In the genomic region with DNA sequence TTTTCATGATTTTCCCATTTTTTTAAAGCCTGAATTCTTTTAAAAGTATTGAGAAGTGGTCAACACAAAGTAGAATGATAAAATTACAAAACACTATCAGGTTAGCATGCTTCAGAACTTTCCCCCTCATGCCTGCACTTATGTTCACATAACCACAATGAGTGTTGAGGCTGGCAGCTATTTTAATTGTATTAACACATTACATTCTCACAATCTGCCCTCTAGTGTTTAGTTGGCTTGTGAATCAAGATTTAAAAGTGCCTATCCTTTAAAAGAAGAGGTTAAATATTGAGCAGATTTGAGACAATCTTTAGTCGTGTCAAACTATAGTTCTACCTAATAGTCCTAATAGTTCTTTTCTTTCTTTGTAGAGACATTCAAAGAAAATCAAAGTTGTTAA, we compare ENCODE assay signal across 9 cellular contexts.
DNase-seq lines count a peak whose midpoint lies in the region; ATAC-seq and TF ChIP-seq lines count a peak whose summit lies in the region.
"Had no signal": no experiment of that assay in that cellular context is flagged by ENCODE, and none has a peak within 500 bp of the region (broad histone marks: within the 10 kb centered on the region; RNA-seq: fewer than 3 reads in every experiment).

No MANE protein-coding gene starts in this region.

- no peak overlapping the region for H2BK15ac ChIP-seq in IMR-90 (ENCODE audit: low read depth, low read length)

- no peaks in the 10 kb centered on the region for H4K20me1 ChIP-seq in IMR-90 (ENCODE audit: insufficient read depth, low read length)

- CTCF ChIA-PET in IMR-90 (lab: Yijun Ruan, JAX), result interaction anchor here (0.8 to 2.5 kb wide), 2 partner anchors 21 to 85 kb away, joined by 3 to 10 read pairs; no protein-coding TSS in a partner anchor

- no peak overlapping the region for H2AFZ ChIP-seq in IMR-90 (replicated peaks; ENCODE audit: low read length, poor library complexity)

- POLR2A ChIA-PET in IMR-90 (lab: Charles Lee; ENCODE audit: unreplicated experiment), result no interaction called here

- H3K4me1 ChIP-seq in IMR-90 (ENCODE audit: control insufficient read depth, insufficient read depth, low read length) (peaks cover 6% of the 10 kb centered on the region; the same call in 1 of the 2 replicates), adipocyte (ENCODE audit: control insufficient read depth, insufficient read depth, low read length) (peaks cover 16% of the 10 kb centered on the region)

- no peaks in the 10 kb centered on the region for H3K4me1 Mint-ChIP-seq in nephron progenitor cell
- peaks cover 17% of the 10 kb centered on the region for H3K4me1 Mint-ChIP-seq in activated naive CD8-positive, alpha-beta T cell treated with anti-CD3 and anti-CD28 coated beads for 36 hours

- H3K27me3 Mint-ChIP-seq in nephron progenitor cell (ENCODE audit: low read depth, poor library complexity), result no peaks in the 10 kb centered on the region
- H3K27me3 Mint-ChIP-seq in activated naive CD8-positive, alpha-beta T cell treated with anti-CD3 and anti-CD28 coated beads for 36 hours, result no peaks in the 10 kb centered on the region
- H3K27me3 Mint-ChIP-seq: stimulated activated naive B cell treated with anti-CD40 and anti-IgM and Interleukin-4, amounts not matched to agents 10 μg/mL and 1 μg/mL and 100 μg/mL, for 72 hours had no signal

- DNase-seq in COR-L47 (lab: John Stamatoyannopoulos, UW) (peak; percentile 3), IMR-90 (peak; percentile 23), adipocyte (ENCODE audit: low read depth) (peak; percentile 11), kidney glomerular epithelial cell (lab: John Stamatoyannopoulos, UW) (peak; percentile 49), nephron progenitor cell (no peak), NCI-H524 treated with DMSO at 0.1 percent for 48 hours (lab: John Stamatoyannopoulos, UW) (no peak), NK-92 (lab: John Stamatoyannopoulos, UW; ENCODE audit: unreplicated experiment) (no peak)
- DNase-seq in activated naive CD8-positive, alpha-beta T cell treated with anti-CD3 and anti-CD28 coated beads for 36 hours, result no peak
- DNase-seq: stimulated activated naive B cell treated with anti-CD40 and anti-IgM and Interleukin-4, amounts not matched to agents 10 μg/mL and 1 μg/mL and 100 μg/mL, for 72 hours had no signal

- TF ChIP-seq CTCF in IMR-90 (conservative IDR thresholded peaks at IDR 0.05; ENCODE audit: low read depth, low read length) (peak; percentile 38), nephron progenitor cell (IDR thresholded peaks at IDR 0.05) (no peak)

- H3K27ac ChIP-seq in IMR-90 (ENCODE audit: insufficient read depth, low read length), result no peak overlapping the region

- intact Hi-C loops in IMR-90 (cut with micrococcal nuclease), result loop anchor here (5.0 kb wide), 1 partner anchor 84 kb away; no protein-coding TSS in a partner anchor

- H3K4me3 ChIP-seq in IMR-90 (ENCODE audit: insufficient read depth, low read depth, low read length) (no peak overlapping the region), adipocyte (ENCODE audit: low read length) (no peak overlapping the region)

- no peak for TF ChIP-seq POLR2A in IMR-90 (IDR thresholded peaks at IDR 0.05; ENCODE audit: low read depth, low read length)

- H3K79me1 ChIP-seq in IMR-90 (ENCODE audit: low read depth in 1 of 2, low read length in 2 of 2), result peaks cover 10 to 13% of the 10 kb centered on the region in 2 experiments; a peak in 3 of 4 replicates

- H3K23ac ChIP-seq in IMR-90 (ENCODE audit: low read depth, low read length), result no peak overlapping the region

- no peak overlapping the region for H2BK5ac ChIP-seq in IMR-90 (ENCODE audit: low read depth, low read length, poor library complexity, severe bottlenecking)

- H3K18ac ChIP-seq in IMR-90 (ENCODE audit: low read depth, low read length), result no peak overlapping the region

- H2AK9ac ChIP-seq in IMR-90 (replicated peaks; ENCODE audit: low read depth, low read length, poor library complexity), result no peak overlapping the region

- TF ChIP-seq RAD21 in IMR-90 (IDR thresholded peaks at IDR 0.05; ENCODE audit: low read length), result peak; percentile 12; the same call in 1 of the 2 replicates

- H4K91ac ChIP-seq in IMR-90 (ENCODE audit: insufficient read depth, low read depth, low read length), result no peak overlapping the region

- H3K9me3 ChIP-seq in IMR-90 (ENCODE audit: control insufficient read depth, insufficient read depth, low read length), result no peaks in the 10 kb centered on the region
- H3K9me3 ChIP-seq in adipocyte (ENCODE audit: control insufficient read depth, low read length), result peaks cover 2% of the 10 kb centered on the region

- H3K4me3 Mint-ChIP-seq in nephron progenitor cell, result no peak overlapping the region
- no peak overlapping the region for H3K4me3 Mint-ChIP-seq in activated naive CD8-positive, alpha-beta T cell treated with anti-CD3 and anti-CD28 coated beads for 36 hours
- H3K4me3 Mint-ChIP-seq: stimulated activated naive B cell treated with anti-CD40 and anti-IgM and Interleukin-4, amounts not matched to agents 10 μg/mL and 1 μg/mL and 100 μg/mL, for 72 hours had no signal

- H3K9ac ChIP-seq in IMR-90 (ENCODE audit: low read depth, low read length) (no peak overlapping the region), adipocyte (ENCODE audit: low read length) (no peak overlapping the region)

- H2BK20ac ChIP-seq in IMR-90 (ENCODE audit: low read depth, low read length), result no peak overlapping the region

- dilution Hi-C loops in IMR-90 (cut with HindIII; ENCODE audit: low sequenced_read_pairs, unreplicated experiment), result no loop called here

- H3K36me3 ChIP-seq in IMR-90 (ENCODE audit: control insufficient read depth, insufficient read depth, low read length) (peaks cover 8% of the 10 kb centered on the region), adipocyte (ENCODE audit: control insufficient read depth, insufficient read depth, low read length, severe bottlenecking) (peaks cover 29% of the 10 kb centered on the region)

- H4K8ac ChIP-seq in IMR-90 (ENCODE audit: low read depth in 2 of 2, low read length in 2 of 2), result no peak overlapping the region

- BruUV-seq in IMR-90 (replicated peaks; lab: Mats Ljungman, UMichigan), result no TSS peak

- H3K9me1 ChIP-seq in IMR-90 (ENCODE audit: insufficient read depth, low read length), result peaks cover 4% of the 10 kb centered on the region; the same call in 1 of the 2 replicates

- H2BK120ac ChIP-seq in IMR-90 (ENCODE audit: low read depth, low read length), result no peak overlapping the region

- no peak overlapping the region for H3K4ac ChIP-seq in IMR-90 (ENCODE audit: low read depth, low read length)

- H3K9me3 Mint-ChIP-seq in nephron progenitor cell, result no peaks in the 10 kb centered on the region
- H3K9me3 Mint-ChIP-seq in activated naive CD8-positive, alpha-beta T cell treated with anti-CD3 and anti-CD28 coated beads for 36 hours, result no peaks in the 10 kb centered on the region
- H3K9me3 Mint-ChIP-seq: stimulated activated naive B cell treated with anti-CD40 and anti-IgM and Interleukin-4, amounts not matched to agents 10 μg/mL and 1 μg/mL and 100 μg/mL, for 72 hours had no signal

- peaks cover 44% of the 10 kb centered on the region for H3K36me3 Mint-ChIP-seq in nephron progenitor cell (ENCODE audit: low read depth)
- H3K36me3 Mint-ChIP-seq in activated naive CD8-positive, alpha-beta T cell treated with anti-CD3 and anti-CD28 coated beads for 36 hours, result no peaks in the 10 kb centered on the region
- H3K36me3 Mint-ChIP-seq: stimulated activated naive B cell treated with anti-CD40 and anti-IgM and Interleukin-4, amounts not matched to agents 10 μg/mL and 1 μg/mL and 100 μg/mL, for 72 hours had no signal

- H3K4me2 ChIP-seq in IMR-90 (ENCODE audit: low read depth, low read length), result no peak overlapping the region

- no peak overlapping the region for H4K5ac ChIP-seq in IMR-90 (ENCODE audit: low read depth, low read length)

- H3K27ac Mint-ChIP-seq in nephron progenitor cell, result no peak overlapping the region
- no peak overlapping the region for H3K27ac Mint-ChIP-seq in activated naive CD8-positive, alpha-beta T cell treated with anti-CD3 and anti-CD28 coated beads for 36 hours
- H3K27ac Mint-ChIP-seq: stimulated activated naive B cell treated with anti-CD40 and anti-IgM and Interleukin-4, amounts not matched to agents 10 μg/mL and 1 μg/mL and 100 μg/mL, for 72 hours had no signal

- H3K56ac ChIP-seq in IMR-90 (ENCODE audit: extremely low read depth, insufficient read depth, low read length), result no peak overlapping the region

- WGBS in IMR-90 (ENCODE audit: extremely low coverage in 2 of 2, insufficient read length in 1 of 2), 2 experiments, result no CpG with 5 or more reads among the region's 1 CpG

- H2AK5ac ChIP-seq in IMR-90 (ENCODE audit: low read depth, low read length), result no peak overlapping the region

- H3K27me3 ChIP-seq in IMR-90 (ENCODE audit: control insufficient read depth, insufficient read depth, low read length) (no peaks in the 10 kb centered on the region), adipocyte (replicated peaks; ENCODE audit: control insufficient read depth, insufficient read depth, low read length) (no peaks in the 10 kb centered on the region)

- no peak for ATAC-seq in IMR-90 (ENCODE audit: low read depth)
- ATAC-seq: stimulated activated naive B cell treated with anti-CD40 and anti-IgM and Interleukin-4, amounts not matched to agents 10 μg/mL and 1 μg/mL and 100 μg/mL, for 72 hours had no signal

- in situ Hi-C loops in IMR-90 (cut with MboI; ENCODE audit: low sequenced_read_pairs), result no loop called here

- no peak overlapping the region for H3K14ac ChIP-seq in IMR-90 (replicated peaks; ENCODE audit: low read depth, low read length)

TF ChIP-seq in IMR-90, 13 proteins besides CTCF, POLR2A, EP300 and RAD21 (continues in another document):
- TF ChIP-seq BHLHE40 (IDR thresholded peaks at IDR 0.05; ENCODE audit: low read depth, low read length) (no peak), MAZ (IDR thresholded peaks at IDR 0.05; ENCODE audit: borderline replicate concordance, low read depth, low read length) (no peak), SMC3 (IDR thresholded peaks at IDR 0.05; ENCODE audit: low read depth, low read length) (0 out of 2 replicates have a peak, but pooled peaks have one; percentile 8), NFE2L2 (IDR thresholded peaks at IDR 0.05; ENCODE audit: low read depth, low read length) (no peak), MAFK (IDR thresholded peaks at IDR 0.05; ENCODE audit: low read depth, low read length) (no peak)
- TF ChIP-seq, protein P1, sequence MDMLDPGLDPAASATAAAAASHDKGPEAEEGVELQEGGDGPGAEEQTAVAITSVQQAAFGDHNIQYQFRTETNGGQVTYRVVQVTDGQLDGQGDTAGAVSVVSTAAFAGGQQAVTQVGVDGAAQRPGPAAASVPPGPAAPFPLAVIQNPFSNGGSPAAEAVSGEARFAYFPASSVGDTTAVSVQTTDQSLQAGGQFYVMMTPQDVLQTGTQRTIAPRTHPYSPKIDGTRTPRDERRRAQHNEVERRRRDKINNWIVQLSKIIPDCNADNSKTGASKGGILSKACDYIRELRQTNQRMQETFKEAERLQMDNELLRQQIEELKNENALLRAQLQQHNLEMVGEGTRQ (IDR thresholded peaks at IDR 0.05; ENCODE audit: low read depth, low read length), result no peak

Comparison
In these comparisons a context has a peak if more than half of its experiments do, and no peak if none do; other contexts are left out.
1. DNase-seq: peak in COR-L47 (single experiment), IMR-90 (single experiment), adipocyte (single experiment) and kidney glomerular epithelial cell (single experiment); none in nephron progenitor cell (single experiment), activated naive CD8-positive, alpha-beta T cell treated with anti-CD3 and anti-CD28 coated beads for 36 hours (single experiment), NCI-H524 treated with DMSO at 0.1 percent for 48 hours (single experiment) and NK-92 (single experiment).